ENCODE assay signal across 1 cellular context in genomic region chr4:39825741-39826231, GRCh38.
A peak's percentile ranks its signal among the peaks of the same experiment; 100 is the strongest.
TF ChIP-seq lines count a peak whose summit lies in the region.

No MANE protein-coding gene starts in this region.

TF ChIP-seq in SK-N-SH, 30 proteins besides CTCF, POLR2A, EP300 and RAD21 (continued from another document):
- TF ChIP-seq IRF3 (IDR thresholded peaks at IDR 0.05; ENCODE audit: low read depth, low read length), result no peak
- TF ChIP-seq JUND (IDR thresholded peaks at IDR 0.05), result peak; percentile 37; the same call in 1 of the 2 replicates
